Comparison of ENCODE assay signal across 13 cellular contexts in the genomic region with DNA sequence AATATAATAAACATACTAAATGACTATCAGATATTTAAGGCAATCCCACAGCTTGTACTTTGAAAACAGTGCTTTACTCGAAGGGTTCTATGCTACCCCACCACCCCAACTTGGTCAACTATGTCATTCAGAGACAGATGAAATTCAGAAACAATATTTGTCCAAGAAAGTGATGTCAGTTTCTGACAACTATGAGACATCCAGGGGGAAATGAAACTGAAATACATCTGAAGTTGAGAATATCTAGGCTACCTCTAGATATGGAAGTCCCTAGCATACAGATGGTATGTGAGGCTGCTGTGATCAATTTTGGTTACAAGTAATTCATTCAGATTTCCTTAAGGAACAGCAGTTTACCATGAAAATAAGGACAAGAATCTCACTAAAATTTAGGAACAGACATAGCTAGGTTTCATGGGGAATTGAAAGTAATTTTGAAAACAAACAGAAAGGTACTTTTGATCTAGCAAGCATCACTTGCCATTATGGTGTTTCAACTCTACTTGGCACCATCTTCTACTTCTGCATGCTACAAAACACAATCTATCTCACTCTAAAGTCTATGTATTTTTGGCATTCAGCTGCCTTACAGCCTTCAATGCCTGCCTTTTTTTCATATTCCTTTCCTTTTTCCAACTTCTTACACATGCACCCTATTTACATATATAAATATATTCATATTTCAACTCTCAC. TPM values are rescaled to one million over a fixed set of nuclear protein-coding genes. Genes with fewer than 3 reads are reported as not detected.
DNase-seq lines count a peak whose midpoint lies in the region; ATAC-seq and TF ChIP-seq lines count a peak whose summit lies in the region.
"Had no signal": no experiment of that assay in that cellular context is flagged by ENCODE, and none has a peak within 500 bp of the region (broad histone marks: within the 10 kb centered on the region; RNA-seq: fewer than 3 reads in every experiment).

No MANE protein-coding gene starts in this region.

- peaks cover 0 to 36% of the 10 kb centered on the region in 2 donors for H3K36me3 ChIP-seq in vagina

- H3K4me1 ChIP-seq in vagina, result no peaks in the 10 kb centered on the region

- DNase-seq in CD4-positive, alpha-beta T cell, result no peak
- DNase-seq in NCI-H524 (lab: John Stamatoyannopoulos, UW), result no peak
- DNase-seq in nephron progenitor cell, result no peak
- DNase-seq in NCI-H2107 (lab: John Stamatoyannopoulos, UW), result no peak
- DNase-seq in vagina (ENCODE audit: extremely low spot score in 2 of 2), result no peak
- DNase-seq: activated CD4-positive, alpha-beta T cell treated with anti-CD3 and anti-CD28 coated beads, Interleukin-2, amount 50 U/mL, for 48 hours; foreskin fibroblast; midbrain had no signal

- POLR2A ChIA-PET in CD4-positive, alpha-beta T cell (lab: Charles Lee), result no interaction called here

- no peaks in the 10 kb centered on the region for H3K27me3 Mint-ChIP-seq in CD4-positive, alpha-beta T cell
- H3K27me3 Mint-ChIP-seq in nephron progenitor cell (ENCODE audit: low read depth, poor library complexity), result no peaks in the 10 kb centered on the region

- no peak for ATAC-seq in CD4-positive, alpha-beta T cell (ENCODE audit: poor library complexity)
- ATAC-seq in GM18873 (IDR thresholded peaks at IDR 0.05; ENCODE audit: low FRiP score, unreplicated experiment) (peak; percentile 81), HG02571 (IDR thresholded peaks at IDR 0.05; ENCODE audit: unreplicated experiment) (peak; percentile 91), HG03460 (IDR thresholded peaks at IDR 0.05; ENCODE audit: unreplicated experiment) (peak; percentile 94)

- H3K9me3 ChIP-seq in CD4-positive, alpha-beta T cell (ENCODE audit: control insufficient read depth, low read length), result no peaks in the 10 kb centered on the region
- H3K9me3 ChIP-seq in vagina, result no peaks in the 10 kb centered on the region

- TF ChIP-seq CTCF in CD4-positive, alpha-beta T cell (IDR thresholded peaks at IDR 0.05), result no peak
- no peak for TF ChIP-seq CTCF in nephron progenitor cell (IDR thresholded peaks at IDR 0.05)
- TF ChIP-seq CTCF in vagina (IDR thresholded peaks at IDR 0.05), result no peak

- H3K27ac ChIP-seq in CD4-positive, alpha-beta T cell (ENCODE audit: low read depth, low read length), result no peak overlapping the region
- no peak overlapping the region for H3K27ac ChIP-seq in vagina
- H3K27ac ChIP-seq: C4-2B, cardiac muscle cell had no signal

- no peak overlapping the region for H3K4me3 ChIP-seq in vagina
- H3K4me3 ChIP-seq: cardiac muscle cell had no signal

- intact Hi-C loops in CD4-positive, alpha-beta T cell (cut with DNase I, micrococcal nuclease), result no loop called here
- intact Hi-C loops in vagina (cut with DNase I), result no loop called here

- peak overlapping the region; percentile 19 for H3K27ac Mint-ChIP-seq in CD4-positive, alpha-beta T cell
- no peak overlapping the region for H3K27ac Mint-ChIP-seq in nephron progenitor cell

- H3K36me3 Mint-ChIP-seq in CD4-positive, alpha-beta T cell (ENCODE audit: low read depth), result peaks cover 89% of the 10 kb centered on the region
- H3K36me3 Mint-ChIP-seq in nephron progenitor cell (ENCODE audit: low read depth), result peaks cover 30% of the 10 kb centered on the region

- H3K4me1 Mint-ChIP-seq in CD4-positive, alpha-beta T cell (ENCODE audit: low read depth), result peaks cover 14% of the 10 kb centered on the region
- no peaks in the 10 kb centered on the region for H3K4me1 Mint-ChIP-seq in nephron progenitor cell

- TF ChIP-seq POLR2A in vagina (IDR thresholded peaks at IDR 0.05), result no peak

- no peaks in the 10 kb centered on the region for H3K27me3 ChIP-seq in CD4-positive, alpha-beta T cell (ENCODE audit: control insufficient read depth, insufficient read depth, low read length)
- no peaks in the 10 kb centered on the region for H3K27me3 ChIP-seq in vagina
- H3K27me3 ChIP-seq: cardiac muscle cell had no signal

- H3K9me3 Mint-ChIP-seq in CD4-positive, alpha-beta T cell, result no peaks in the 10 kb centered on the region
- H3K9me3 Mint-ChIP-seq in nephron progenitor cell, result no peaks in the 10 kb centered on the region

- H3K4me3 Mint-ChIP-seq in CD4-positive, alpha-beta T cell, result no peak overlapping the region
- H3K4me3 Mint-ChIP-seq in nephron progenitor cell, result no peak overlapping the region

- CTCF ChIA-PET in CD4-positive, alpha-beta T cell (lab: Charles Lee), result interaction anchor here (0.8 kb wide), 1 partner anchor 12 kb away, joined by 3 read pairs; no protein-coding TSS in a partner anchor

RNA-seq across cellular contexts. Expression of a gene that starts 21.8 kb away (rescaled TPM):
- total RNA-seq in CD4-positive, alpha-beta T cell, result 10 to 100 TPM; 43.3 to 43.8 TPM
- total RNA-seq in vagina, result 56.5 TPM

RNA-seq across cellular contexts. Expression of a gene that starts 21.9 kb away (rescaled TPM):
- 1 to 10 TPM; 4.6 to 7.3 TPM for total RNA-seq in CD4-positive, alpha-beta T cell
- 12.8 TPM for total RNA-seq in vagina

RNA-seq across cellular contexts. Expression of a gene that starts 40.7 kb away (rescaled TPM):
- total RNA-seq in CD4-positive, alpha-beta T cell, result 1 to 10 TPM; 8.5 to 9.6 TPM
- total RNA-seq in vagina, result 3.2 TPM
- total RNA-seq: cardiac muscle cell had no signal
